In genomic region chr20:49938173-49939163, GRCh38 we compare ENCODE assay signal across 8 cellular contexts. TPM values are rescaled to one million over a fixed set of nuclear protein-coding genes. Genes with fewer than 3 reads are reported as not detected.
A peak's percentile ranks its signal among the peaks of the same experiment; 100 is the strongest.
DNase-seq lines count a peak whose midpoint lies in the region; ATAC-seq and FAIRE-seq lines count a peak whose summit lies in the region.

No MANE protein-coding gene starts in this region.

- no peaks in the 10 kb centered on the region for H3K27me3 ChIP-seq in skeletal muscle tissue (ENCODE audit: control insufficient read depth in 3 of 3, insufficient read depth in 3 of 3, low read length in 3 of 3)

- DNase-seq in HTR-8/SVneo (ENCODE audit: insufficient read length, low spot score) (no peak), left cardiac atrium (peak; percentile 76), GM19239 (ENCODE audit: insufficient read length, low spot score) (no peak), NAMALWA (ENCODE audit: low spot score) (no peak), HUDEP-2 (lab: John Stamatoyannopoulos, UW; ENCODE audit: unreplicated experiment in 76 of 76) (no peak)
- DNase-seq in activated CD4-positive, alpha-beta memory T cell treated with anti-CD3 and anti-CD28 coated beads for 36 hours: no peak

- H3K4me1 ChIP-seq in skeletal muscle tissue (ENCODE audit: control insufficient read depth in 3 of 3, insufficient read depth in 3 of 3, low read length in 3 of 3): peaks cover 47 to 52% (median 48%) of the 10 kb centered on the region in 3 donors

- POLR2A ChIA-PET in activated CD4-positive, alpha-beta memory T cell treated with anti-CD3 and anti-CD28 coated beads for 36 hours (lab: Charles Lee): interaction anchor here (1.2 to 1.9 kb wide), 2 partner anchors 8 to 12 kb away, joined by 3 to 12 read pairs; no protein-coding TSS in a partner anchor

- peak in 1 of 2 donors; percentile 3 for ATAC-seq in left cardiac atrium
- no peak for ATAC-seq in GM18873 (IDR thresholded peaks at IDR 0.05; ENCODE audit: low FRiP score, unreplicated experiment)

- peak overlapping the region; percentile 98 for H3K27ac ChIP-seq in skeletal muscle tissue (ENCODE audit: low read depth, low read length)

- FAIRE-seq in HTR-8/SVneo (lab: Jason Lieb, UNC) (peak; percentile 68), GM19239 (lab: Jason Lieb, UNC) (no peak)

- CTCF ChIA-PET in activated CD4-positive, alpha-beta memory T cell treated with anti-CD3 and anti-CD28 coated beads for 36 hours (lab: Charles Lee): interaction anchor here (0.5 to 5.0 kb wide), 10 partner anchors 9 to 362 kb away, joined by 3 to 30 read pairs (median 3); partner anchors contain the start of gene SPATA2

- peaks cover 39% of the 10 kb centered on the region for H3K4me1 Mint-ChIP-seq in activated CD4-positive, alpha-beta memory T cell treated with anti-CD3 and anti-CD28 coated beads for 36 hours (ENCODE audit: low read depth)

- no peaks in the 10 kb centered on the region for H3K9me3 ChIP-seq in skeletal muscle tissue (ENCODE audit: control insufficient read depth in 3 of 3, low read length in 3 of 3)

- peak overlapping the region; percentile 26 for H3K27ac Mint-ChIP-seq in activated CD4-positive, alpha-beta memory T cell treated with anti-CD3 and anti-CD28 coated beads for 36 hours

- intact Hi-C loops in activated CD4-positive, alpha-beta memory T cell treated with anti-CD3 and anti-CD28 coated beads for 36 hours (cut with micrococcal nuclease): no loop called here
- intact Hi-C loops in left cardiac atrium (cut with DNase I): no loop called here

- peak overlapping the region; percentile 93 to 100 (median 99) for H3K9ac ChIP-seq in skeletal muscle tissue (ENCODE audit: low read depth in 1 of 3, low read length in 3 of 3)

- H3K36me3 Mint-ChIP-seq in activated CD4-positive, alpha-beta memory T cell treated with anti-CD3 and anti-CD28 coated beads for 36 hours: peaks cover 20% of the 10 kb centered on the region

- peaks cover 17 to 21% (median 20%) of the 10 kb centered on the region in 3 donors for H3K36me3 ChIP-seq in skeletal muscle tissue (ENCODE audit: control insufficient read depth in 3 of 3, insufficient read depth in 3 of 3, low read length in 3 of 3)

- H3K27me3 Mint-ChIP-seq in activated CD4-positive, alpha-beta memory T cell treated with anti-CD3 and anti-CD28 coated beads for 36 hours: no peaks in the 10 kb centered on the region

- peak overlapping the region; percentile 52 for H3K4me3 Mint-ChIP-seq in activated CD4-positive, alpha-beta memory T cell treated with anti-CD3 and anti-CD28 coated beads for 36 hours

- H3K4me3 ChIP-seq in skeletal muscle tissue (ENCODE audit: low read length in 3 of 3): peak overlapping the region; percentile 76 to 90 (median 81)

- no peaks in the 10 kb centered on the region for H3K9me3 Mint-ChIP-seq in activated CD4-positive, alpha-beta memory T cell treated with anti-CD3 and anti-CD28 coated beads for 36 hours

RNA-seq across cellular contexts. Expression of gene RNF114, which starts 2.3 kb away (rescaled TPM):
- total RNA-seq in activated CD4-positive, alpha-beta memory T cell treated with anti-CD3 and anti-CD28 coated beads for 36 hours: 10 to 100 TPM; 72.1 to 72.4 TPM
- total RNA-seq in left cardiac atrium (10 to 100 TPM; 44.5 to 48.7 TPM), skeletal muscle tissue (35.0 TPM)

RNA-seq across cellular contexts. Expression of gene SPATA2, which starts 23.1 kb away (rescaled TPM):
- 1 to 10 TPM; 7.9 to 8.6 TPM for total RNA-seq in activated CD4-positive, alpha-beta memory T cell treated with anti-CD3 and anti-CD28 coated beads for 36 hours
- total RNA-seq in left cardiac atrium: 1 to 10 TPM; 6.5 to 6.8 TPM
- total RNA-seq in skeletal muscle tissue: 1.0 TPM

RNA-seq across cellular contexts. Expression of gene SNAI1, which starts 44.3 kb away (rescaled TPM):
- total RNA-seq in activated CD4-positive, alpha-beta memory T cell treated with anti-CD3 and anti-CD28 coated beads for 36 hours: under 1 TPM in 1 of 2 experiments, not detected in 1; 0.27 TPM
- 1 to 10 TPM; 2.7 to 8.5 TPM for total RNA-seq in left cardiac atrium
- 0.52 TPM for total RNA-seq in skeletal muscle tissue
